In genomic region chr16:89958596-89958995, GRCh38 we compare ENCODE assay signal across 20 cellular contexts. TPM values are rescaled to one million over a fixed set of nuclear protein-coding genes. Genes with fewer than 3 reads are reported as not detected.
DNase-seq lines count a peak whose midpoint lies in the region; ATAC-seq and TF ChIP-seq lines count a peak whose summit lies in the region.
"Had no signal": no experiment of that assay in that cellular context is flagged by ENCODE, and none has a peak within 500 bp of the region (broad histone marks: within the 10 kb centered on the region; RNA-seq: fewer than 3 reads in every experiment).

No MANE protein-coding gene starts in this region.

- peaks cover 9% of the 10 kb centered on the region for H3K4me1 Mint-ChIP-seq in T-helper 17 cell
- H3K4me1 Mint-ChIP-seq in glutamatergic neuron (ENCODE audit: low read depth, unreplicated experiment): peaks cover 19% of the 10 kb centered on the region
- no peaks in the 10 kb centered on the region for H3K4me1 Mint-ChIP-seq in MCF 10A (ENCODE audit: insufficient read depth, unreplicated experiment)

- H3K79me2 ChIP-seq in HCT116 (ENCODE audit: insufficient read depth, low read length): peaks cover 8% of the 10 kb centered on the region; the same call in 1 of the 2 replicates

- H3K9ac ChIP-seq in HCT116 (ENCODE audit: low read length): no peak overlapping the region

- H4K20me1 ChIP-seq in HCT116 (ENCODE audit: insufficient read depth): no peaks in the 10 kb centered on the region

- no peaks in the 10 kb centered on the region for H3K27me3 Mint-ChIP-seq in T-helper 17 cell
- H3K27me3 Mint-ChIP-seq in glutamatergic neuron (ENCODE audit: unreplicated experiment): peaks cover 15% of the 10 kb centered on the region
- H3K27me3 Mint-ChIP-seq in MCF 10A (ENCODE audit: insufficient read depth, unreplicated experiment): no peaks in the 10 kb centered on the region

- DNase-seq in H7: peak; percentile 33
- no peak for DNase-seq in HCT116 (ENCODE audit: low read depth, low spot score)
- DNase-seq in T-helper 17 cell: no peak
- no peak for DNase-seq in glutamatergic neuron
- no peak for DNase-seq in MG63
- DNase-seq in SIG-M5 (lab: John Stamatoyannopoulos, UW): no peak
- no peak for DNase-seq in MCF 10A (ENCODE audit: unreplicated experiment)
- DNase-seq: CD8-positive, alpha-beta T cell; HCEC 1CT; KG1; NCI-H1092; NCI-H187; NCI-H2081 treated with DMSO at 0.1 percent for 48 hours; NCI-H2171; NCI-H510A; NCI-H69 had no signal

- no peak overlapping the region for H3K4me3 ChIP-seq in H7 (ENCODE audit: insufficient read depth, low read depth, low read length)
- H3K4me3 ChIP-seq in HCT116 (replicated peaks in 1 of 2; ENCODE audit: low read depth in 1 of 2, low read length in 2 of 2): no peak overlapping the region
- no peak overlapping the region for H3K4me3 ChIP-seq in MG63
- H3K4me3 ChIP-seq: GM12878, GM23338, SJCRH30 had no signal

- RAD21 ChIA-PET in HCT116 (lab: Charles Lee; ENCODE audit: low non-redundant PET in 1 of 2, low total read pairs in 2 of 2, uncharacterized antibody in 2 of 2, unreplicated experiment in 2 of 2): no interaction called here

- H3K9me3 ChIP-seq in HCT116 (ENCODE audit: control insufficient read depth in 1 of 2, insufficient read depth in 1 of 2, low read depth in 1 of 2, low read length in 2 of 2): no peaks in the 10 kb centered on the region
- no peaks in the 10 kb centered on the region for H3K9me3 ChIP-seq in T-helper 17 cell (ENCODE audit: control insufficient read depth, low read length, poor library complexity, severe bottlenecking)
- H3K9me3 ChIP-seq in MG63: no peaks in the 10 kb centered on the region
- H3K9me3 ChIP-seq: Caco-2, SJCRH30 had no signal

- CTCF ChIA-PET in HCT116 (lab: Charles Lee) (no interaction called here), MCF 10A (lab: Yijun Ruan, JAX) (no interaction called here)

- TF ChIP-seq RAD21 in HCT116 (IDR thresholded peaks at IDR 0.05; ENCODE audit: low read depth): no peak

- BruUV-seq in HCT116 (replicated peaks; lab: Mats Ljungman, UMichigan) (no TSS peak), MCF 10A (replicated peaks; lab: Mats Ljungman, UMichigan) (no TSS peak)

- H3K36me3 ChIP-seq in H7 (replicated peaks; ENCODE audit: control insufficient read depth, insufficient read depth, low read length): peaks cover 4% of the 10 kb centered on the region
- H3K36me3 ChIP-seq in HCT116 (ENCODE audit: control insufficient read depth in 1 of 2, insufficient read depth in 2 of 2, low read length in 2 of 2): peaks cover 17 to 30% of the 10 kb centered on the region in 2 experiments; a peak in 3 of 4 replicates
- H3K36me3 ChIP-seq in MG63: peaks cover 96% of the 10 kb centered on the region

- H3K27ac Mint-ChIP-seq in T-helper 17 cell (peak overlapping the region; percentile 6), glutamatergic neuron (ENCODE audit: unreplicated experiment) (no peak overlapping the region), MCF 10A (ENCODE audit: low read depth, unreplicated experiment) (no peak overlapping the region)
- H3K27ac Mint-ChIP-seq: CD8-positive, alpha-beta T cell had no signal

- no peaks in the 10 kb centered on the region for H3K4me1 ChIP-seq in HCT116 (ENCODE audit: control insufficient read depth in 1 of 2, insufficient read depth in 2 of 2, low read length in 2 of 2)
- H3K4me1 ChIP-seq: Caco-2 had no signal

- no peak overlapping the region for H3K27ac ChIP-seq in HCT116 (ENCODE audit: low read depth, low read length)
- H3K27ac ChIP-seq: SJCRH30 had no signal

- H3K27me3 ChIP-seq in H7 (ENCODE audit: control insufficient read depth, insufficient read depth, low read length): no peaks in the 10 kb centered on the region
- no peaks in the 10 kb centered on the region for H3K27me3 ChIP-seq in HCT116 (ENCODE audit: insufficient read depth, low read length)
- no peaks in the 10 kb centered on the region for H3K27me3 ChIP-seq in MG63
- H3K27me3 ChIP-seq: SJCRH30 had no signal

- H3K36me3 Mint-ChIP-seq in T-helper 17 cell (ENCODE audit: low read depth) (peaks cover 7% of the 10 kb centered on the region), glutamatergic neuron (ENCODE audit: unreplicated experiment) (no peaks in the 10 kb centered on the region), MCF 10A (ENCODE audit: insufficient read depth, unreplicated experiment) (peaks cover 32% of the 10 kb centered on the region)

- H3K9me3 Mint-ChIP-seq in glutamatergic neuron (ENCODE audit: unreplicated experiment): peaks cover 2% of the 10 kb centered on the region
- H3K9me3 Mint-ChIP-seq in MCF 10A (ENCODE audit: unreplicated experiment): no peaks in the 10 kb centered on the region
- H3K9me3 Mint-ChIP-seq: CD8-positive, alpha-beta T cell; GM23338 had no signal

- H3K9me2 ChIP-seq in HCT116 (ENCODE audit: insufficient read depth): no peaks in the 10 kb centered on the region

- 0 out of 2 replicates have a peak, but pooled peaks have one; percentile 13 for ATAC-seq in HCT116
- no peak for ATAC-seq in T-helper 17 cell

- H3K4me3 Mint-ChIP-seq in T-helper 17 cell (no peak overlapping the region), glutamatergic neuron (ENCODE audit: unreplicated experiment) (peak overlapping the region; percentile 49), MCF 10A (ENCODE audit: unreplicated experiment) (no peak overlapping the region)
- H3K4me3 Mint-ChIP-seq: CD8-positive, alpha-beta T cell had no signal

- intact Hi-C loops in HCT116 (cut with micrococcal nuclease): loop anchor here (1.0 kb wide), 1 partner anchor 28 kb away; no protein-coding TSS in a partner anchor
- intact Hi-C loops in MCF 10A (cut with micrococcal nuclease): no loop called here

- no peak overlapping the region for H3K4me2 ChIP-seq in HCT116 (ENCODE audit: low read length)
- H3K4me2 ChIP-seq: GM23338 had no signal

- H2AFZ ChIP-seq in HCT116 (ENCODE audit: low read depth, low read length, poor library complexity, severe bottlenecking): no peak overlapping the region
- H2AFZ ChIP-seq: GM23338 had no signal

- TF ChIP-seq CTCF in HCT116 (IDR thresholded peaks at IDR 0.05 in 2 of 3, conservative IDR thresholded peaks at IDR 0.05 in 1 of 3; ENCODE audit: borderline replicate concordance in 1 of 3, insufficient read depth in 1 of 3, low read depth in 2 of 3, low read length in 2 of 3): no peak
- TF ChIP-seq CTCF in glutamatergic neuron (IDR thresholded peaks at IDR 0.05; ENCODE audit: partially characterized antibody, unreplicated experiment): no peak
- TF ChIP-seq CTCF in MCF 10A (IDR thresholded peaks at IDR 0.05; ENCODE audit: unreplicated experiment): no peak

- TF ChIP-seq POLR2A in HCT116 (IDR thresholded peaks at IDR 0.05; ENCODE audit: borderline replicate concordance, extremely low read depth, insufficient read depth, insufficient read length): no peak

- POLR2A ChIA-PET in HCT116 (lab: Charles Lee): no interaction called here
- POLR2A ChIA-PET in MCF 10A (lab: Yijun Ruan, JAX): no interaction called here

TF ChIP-seq in HCT116, 20 proteins besides CTCF, POLR2A, EP300 and RAD21:
- TF ChIP-seq CEBPB (IDR thresholded peaks at IDR 0.05; ENCODE audit: low read depth) (no peak), POLR2AphosphoS5 (IDR thresholded peaks at IDR 0.05; ENCODE audit: low read depth, low read length) (no peak), MAX (IDR thresholded peaks at IDR 0.05) (no peak), EGR1 (IDR thresholded peaks at IDR 0.05; ENCODE audit: low read depth) (no peak), JUND (IDR thresholded peaks at IDR 0.05) (no peak), EZH2 (IDR thresholded peaks at IDR 0.05) (no peak), SRF (IDR thresholded peaks at IDR 0.05; ENCODE audit: low read depth) (no peak), FOSL1 (IDR thresholded peaks at IDR 0.05; ENCODE audit: low read depth) (no peak), SIN3A (IDR thresholded peaks at IDR 0.05; ENCODE audit: low read depth) (no peak)

RNA-seq across cellular contexts. Expression of gene DEF8, which starts 10.0 kb away (rescaled TPM):
- total RNA-seq in H7 (2014; rRNA removed; shearing (Covaris generic)): 65.0 and 67.2 TPM in 2 replicates
- total RNA-seq in HCT116 (2021; ENCODE audit: unreplicated experiment): 109 TPM
- 105 and 108 TPM in 2 replicates for polyA plus RNA-seq in HCT116 (2012)
- 10 to 100 TPM; 32.5 to 38.3 TPM for total RNA-seq in T-helper 17 cell
- 96.0 TPM for total RNA-seq in glutamatergic neuron (ENCODE audit: unreplicated experiment)
- 357 and 571 TPM in 2 replicates for total RNA-seq in MG63 (2014; rRNA removed; shearing (Covaris generic); ENCODE audit: low replicate concordance)
- 68.8 and 78.2 TPM in 2 replicates for total RNA-seq in MCF 10A (2022)

RNA-seq across cellular contexts. Expression of gene TUBB3, which starts 35.5 kb away (rescaled TPM):
- total RNA-seq in H7 (2014; rRNA removed; shearing (Covaris generic)): 390 and 607 TPM in 2 replicates
- total RNA-seq in HCT116 (2021; ENCODE audit: unreplicated experiment) (173 TPM), T-helper 17 cell (under 1 TPM; 0.52 to 0.96 TPM), glutamatergic neuron (ENCODE audit: unreplicated experiment) (3,960 TPM), MCF 10A (2022) (20.2 and 23.0 TPM in 2 replicates)
- 213 and 219 TPM in 2 replicates for polyA plus RNA-seq in HCT116 (2012)
- 803 and 1,289 TPM in 2 replicates for total RNA-seq in MG63 (2014; rRNA removed; shearing (Covaris generic); ENCODE audit: low replicate concordance)

RNA-seq across cellular contexts. Expression of gene MC1R, which starts 39.9 kb away (rescaled TPM):
- 5.6 and 6.5 TPM in 2 replicates for total RNA-seq in H7 (2014; rRNA removed; shearing (Covaris generic))
- total RNA-seq in HCT116 (2021; ENCODE audit: unreplicated experiment) (12.2 TPM), T-helper 17 cell (10 to 100 TPM; 10.1 to 13.8 TPM), glutamatergic neuron (ENCODE audit: unreplicated experiment) (12.8 TPM), MCF 10A (2022) (12.0 and 13.1 TPM in 2 replicates)
- polyA plus RNA-seq in HCT116 (2012): 9.9 and 12.5 TPM in 2 replicates
- 12.1 and 21.1 TPM in 2 replicates for total RNA-seq in MG63 (2014; rRNA removed; shearing (Covaris generic); ENCODE audit: low replicate concordance)

Comparison
In these comparisons a context has a peak if more than half of its experiments do, and no peak if none do; other contexts are left out.
1. RNA of gene TUBB3, which starts 35.5 kb away (total RNA-seq): 3,960 TPM in glutamatergic neuron (single experiment), 803 to 1,289 TPM in MG63, 390 to 607 TPM in H7, 173 TPM in HCT116 (single experiment) and 20.2 to 23.0 TPM in MCF 10A; 0.52 to 0.96 TPM in T-helper 17 cell; every median in the first group is over 10 times any median in the second.